3 cellular contexts compared by ENCODE assay signal in genomic region chr7:144384071-144384470, GRCh38.
TF ChIP-seq lines count a peak whose summit lies in the region.

No MANE protein-coding gene starts in this region.

TF ChIP-seq in GM12891, 5 proteins besides CTCF, POLR2A, EP300 and RAD21:
- TF ChIP-seq PAX5 (IDR thresholded peaks at IDR 0.05; ENCODE audit: insufficient read depth, low read length, severe bottlenecking) = no peak
- TF ChIP-seq POLR2AphosphoS5 (IDR thresholded peaks at IDR 0.05; ENCODE audit: low read depth, low read length) = no peak
- no peak for TF ChIP-seq SPI1 (IDR thresholded peaks at IDR 0.05; ENCODE audit: low read depth, low read length)
- no peak for TF ChIP-seq TAF1 (IDR thresholded peaks at IDR 0.05; ENCODE audit: low read depth, low read length)
- no peak for TF ChIP-seq POU2F2 (IDR thresholded peaks at IDR 0.05; ENCODE audit: low read depth, low read length)
TF ChIP-seq in GM12891: peak in this region for 0.

TF ChIP-seq in SK-N-SH, 30 proteins besides CTCF, POLR2A, EP300 and RAD21:
- no peak for TF ChIP-seq NFIC (IDR thresholded peaks at IDR 0.05; ENCODE audit: borderline replicate concordance)
- TF ChIP-seq, protein P1, sequence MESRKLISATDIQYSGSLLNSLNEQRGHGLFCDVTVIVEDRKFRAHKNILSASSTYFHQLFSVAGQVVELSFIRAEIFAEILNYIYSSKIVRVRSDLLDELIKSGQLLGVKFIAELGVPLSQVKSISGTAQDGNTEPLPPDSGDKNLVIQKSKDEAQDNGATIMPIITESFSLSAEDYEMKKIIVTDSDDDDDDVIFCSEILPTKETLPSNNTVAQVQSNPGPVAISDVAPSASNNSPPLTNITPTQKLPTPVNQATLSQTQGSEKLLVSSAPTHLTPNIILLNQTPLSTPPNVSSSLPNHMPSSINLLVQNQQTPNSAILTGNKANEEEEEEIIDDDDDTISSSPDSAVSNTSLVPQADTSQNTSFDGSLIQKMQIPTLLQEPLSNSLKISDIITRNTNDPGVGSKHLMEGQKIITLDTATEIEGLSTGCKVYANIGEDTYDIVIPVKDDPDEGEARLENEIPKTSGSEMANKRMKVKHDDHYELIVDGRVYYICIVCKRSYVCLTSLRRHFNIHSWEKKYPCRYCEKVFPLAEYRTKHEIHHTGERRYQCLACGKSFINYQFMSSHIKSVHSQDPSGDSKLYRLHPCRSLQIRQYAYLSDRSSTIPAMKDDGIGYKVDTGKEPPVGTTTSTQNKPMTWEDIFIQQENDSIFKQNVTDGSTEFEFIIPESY (IDR thresholded peaks at IDR 0.05; ENCODE audit: borderline replicate concordance, low read depth) = no peak
- no peak for TF ChIP-seq USF1 (IDR thresholded peaks at IDR 0.05; ENCODE audit: borderline replicate concordance, low read depth)
- no peak for TF ChIP-seq NRF1 (IDR thresholded peaks at IDR 0.05; ENCODE audit: low read depth, low read length)
- TF ChIP-seq ELF1 (IDR thresholded peaks at IDR 0.05) = no peak
- no peak for TF ChIP-seq RXRA (IDR thresholded peaks at IDR 0.05; ENCODE audit: borderline replicate concordance, low read depth)
- no peak for TF ChIP-seq JUND (IDR thresholded peaks at IDR 0.05)
- no peak for TF ChIP-seq TEAD4 (IDR thresholded peaks at IDR 0.05; ENCODE audit: borderline replicate concordance, insufficient read depth)
- no peak for TF ChIP-seq FOXM1 (IDR thresholded peaks at IDR 0.05; ENCODE audit: low read depth)
- no peak for TF ChIP-seq POLR2AphosphoS5 (IDR thresholded peaks at IDR 0.05; ENCODE audit: low read depth, low read length)
- no peak for TF ChIP-seq IRF3 (IDR thresholded peaks at IDR 0.05; ENCODE audit: low read depth, low read length)
- TF ChIP-seq GATA2 (CRISPR knock-in tag; IDR thresholded peaks at IDR 0.05) = no peak
- TF ChIP-seq TCF12 (IDR thresholded peaks at IDR 0.05) = no peak
- TF ChIP-seq RFX5 (IDR thresholded peaks at IDR 0.05; ENCODE audit: low read length) = no peak
- TF ChIP-seq EZH2phosphoT487 (IDR thresholded peaks at IDR 0.05; ENCODE audit: borderline replicate concordance, low read depth) = no peak
- TF ChIP-seq, protein P2, sequence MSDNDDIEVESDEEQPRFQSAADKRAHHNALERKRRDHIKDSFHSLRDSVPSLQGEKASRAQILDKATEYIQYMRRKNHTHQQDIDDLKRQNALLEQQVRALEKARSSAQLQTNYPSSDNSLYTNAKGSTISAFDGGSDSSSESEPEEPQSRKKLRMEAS (IDR thresholded peaks at IDR 0.05; ENCODE audit: low read depth) = no peak
- no peak for TF ChIP-seq MEF2A (IDR thresholded peaks at IDR 0.05; ENCODE audit: borderline replicate concordance, low read depth)
- TF ChIP-seq PBX3 (IDR thresholded peaks at IDR 0.05) = no peak
- TF ChIP-seq RCOR1 (IDR thresholded peaks at IDR 0.05; ENCODE audit: low read length) = no peak
- TF ChIP-seq GABPA (IDR thresholded peaks at IDR 0.05; ENCODE audit: low read depth) = no peak
TF ChIP-seq in SK-N-SH: peak in this region for 0.

TF ChIP-seq in HepG2, 621 proteins besides CTCF, POLR2A, EP300 and RAD21 (continued from another document):
- TF ChIP-seq NCOA1 (CRISPR knock-in tag; IDR thresholded peaks at IDR 0.05) (no peak), ATF4 (CRISPR knock-in tag; IDR thresholded peaks at IDR 0.05) (no peak), HNRNPUL1 (IDR thresholded peaks at IDR 0.05; ENCODE audit: low read depth, low read length) (no peak), RBM39 (IDR thresholded peaks at IDR 0.05; ENCODE audit: low read depth, low read length, poor library complexity, severe bottlenecking) (no peak)
